26 cellular contexts compared by ENCODE assay signal in the genomic region with DNA sequence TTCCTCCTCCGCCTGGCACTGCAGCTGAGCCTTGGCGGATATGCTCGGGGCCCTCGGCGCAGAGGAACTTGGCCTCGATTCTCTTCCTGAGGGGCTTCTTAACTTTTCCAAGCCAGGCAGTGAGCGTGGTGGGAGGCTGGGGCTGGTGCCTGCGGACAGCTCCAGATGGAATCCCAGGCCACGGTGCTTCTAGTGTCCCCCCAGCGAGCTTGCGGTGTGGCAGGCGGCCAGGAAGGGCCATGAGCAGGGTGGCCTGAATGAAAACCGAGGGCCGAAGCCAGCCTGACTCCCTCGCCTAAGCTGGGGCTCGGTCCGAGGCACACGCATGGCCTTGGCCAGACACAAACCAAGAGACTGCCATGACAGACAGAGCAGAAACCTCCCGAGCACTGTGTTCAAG. TPM values are rescaled to one million over a fixed set of nuclear protein-coding genes. Genes with fewer than 3 reads are reported as not detected.
DNase-seq lines count a peak whose midpoint lies in the region; ATAC-seq and TF ChIP-seq lines count a peak whose summit lies in the region.
"Had no signal": no experiment of that assay in that cellular context is flagged by ENCODE, and none has a peak within 500 bp of the region (broad histone marks: within the 10 kb centered on the region; RNA-seq: fewer than 3 reads in every experiment).

No MANE protein-coding gene starts in this region.

- no peak overlapping the region for H3K4me3 Mint-ChIP-seq in neural crest cell
- H3K4me3 Mint-ChIP-seq: activated CD8-positive, alpha-beta memory T cell treated with anti-CD3 and anti-CD28 coated beads, Interleukin-2, amount 10 ng/mL, durations not matched to agents 7 days and 5 days; activated naive CD4-positive, alpha-beta T cell treated with anti-CD3 and anti-CD28 coated beads for 36 hours; activated T-cell treated with anti-CD3 and anti-CD28 coated beads, Interleukin-2, amount 50 U/mL, for 72 hours; CD4-positive, alpha-beta T cell; naive thymus-derived CD8-positive, alpha-beta T cell had no signal

- TF ChIP-seq CTCF in fibroblast of mammary gland (conservative IDR thresholded peaks at IDR 0.05; ENCODE audit: control insufficient read depth, insufficient read depth, low read depth, low read length) (no peak), neural crest cell (conservative IDR thresholded peaks at IDR 0.05) (no peak), uterus (IDR thresholded peaks at IDR 0.05) (no peak)

- intact Hi-C loops in uterus (cut with DNase I; ENCODE audit: low total_unique reads) = no loop called here

- no peaks in the 10 kb centered on the region for H3K27me3 Mint-ChIP-seq in neural crest cell (ENCODE audit: low read depth)
- H3K27me3 Mint-ChIP-seq: activated CD8-positive, alpha-beta memory T cell treated with anti-CD3 and anti-CD28 coated beads, Interleukin-2, amount 10 ng/mL, durations not matched to agents 7 days and 5 days; CD4-positive, alpha-beta T cell; naive thymus-derived CD8-positive, alpha-beta T cell had no signal

- no peak for ATAC-seq in HG02623 (IDR thresholded peaks at IDR 0.05; ENCODE audit: unreplicated experiment)
- no peak for ATAC-seq in HG03469 (IDR thresholded peaks at IDR 0.05; ENCODE audit: unreplicated experiment)
- ATAC-seq: activated CD8-positive, alpha-beta memory T cell treated with anti-CD3 and anti-CD28 coated beads, Interleukin-2, amount 10 ng/mL, durations not matched to agents 7 days and 5 days; naive thymus-derived CD8-positive, alpha-beta T cell; right cardiac atrium had no signal

- peaks cover 0 to 7% of the 10 kb centered on the region in 2 donors for H3K4me1 ChIP-seq in uterus
- H3K4me1 ChIP-seq: parathyroid adenoma had no signal

- no peak overlapping the region for H3K4me3 ChIP-seq in fibroblast of mammary gland (ENCODE audit: control insufficient read depth, low read depth, low read length)
- H3K4me3 ChIP-seq in uterus = no peak overlapping the region
- H3K4me3 ChIP-seq: cardiac muscle cell had no signal

- H3K4me1 Mint-ChIP-seq in neural crest cell = peaks cover 15% of the 10 kb centered on the region
- H3K4me1 Mint-ChIP-seq: activated CD8-positive, alpha-beta memory T cell treated with anti-CD3 and anti-CD28 coated beads, Interleukin-2, amount 10 ng/mL, durations not matched to agents 7 days and 5 days; naive thymus-derived CD8-positive, alpha-beta T cell had no signal

- no peaks in the 10 kb centered on the region for H3K9me3 Mint-ChIP-seq in neural crest cell
- H3K9me3 Mint-ChIP-seq: activated naive CD4-positive, alpha-beta T cell treated with anti-CD3 and anti-CD28 coated beads for 36 hours; activated T-cell treated with anti-CD3 and anti-CD28 coated beads, Interleukin-2, amount 50 U/mL, for 72 hours; CD4-positive, alpha-beta T cell; naive thymus-derived CD8-positive, alpha-beta T cell had no signal

- H3K27ac Mint-ChIP-seq in neural crest cell (ENCODE audit: unreplicated experiment) = peak overlapping the region; percentile 19
- H3K27ac Mint-ChIP-seq: activated CD8-positive, alpha-beta memory T cell treated with anti-CD3 and anti-CD28 coated beads, Interleukin-2, amount 10 ng/mL, durations not matched to agents 7 days and 5 days; activated naive CD4-positive, alpha-beta T cell treated with anti-CD3 and anti-CD28 coated beads for 36 hours; activated T-cell treated with anti-CD3 and anti-CD28 coated beads, Interleukin-2, amount 50 U/mL, for 72 hours; CD4-positive, alpha-beta T cell; naive thymus-derived CD8-positive, alpha-beta T cell had no signal

- TF ChIP-seq POLR2A in uterus (IDR thresholded peaks at IDR 0.05) = no peak

- H3K9me3 ChIP-seq in uterus = no peaks in the 10 kb centered on the region

- DNase-seq in caudate nucleus (lab: John Stamatoyannopoulos, UW) (peak in 11 of 61 donors; percentile 0 to 27 (median 6)), fibroblast of mammary gland (ENCODE audit: low read depth) (peak; percentile 23), neural crest cell (ENCODE audit: low read depth, low spot score) (no peak), uterus (peak in 1 of 2 donors; percentile 65), NCI-H526 (lab: John Stamatoyannopoulos, UW) (no peak), NCI-H1417 (lab: John Stamatoyannopoulos, UW) (no peak)
- DNase-seq: activated CD4-positive, alpha-beta T cell treated with anti-CD3 and anti-CD28 coated beads, Interleukin-2, amount 50 U/mL, for 1 hour; activated CD8-positive, alpha-beta memory T cell treated with anti-CD3 and anti-CD28 coated beads, Interleukin-2, amount 10 ng/mL, durations not matched to agents 7 days and 5 days; activated naive CD4-positive, alpha-beta T cell treated with anti-CD3 and anti-CD28 coated beads for 36 hours; activated T-cell treated with anti-CD3 and anti-CD28 coated beads, Interleukin-2, amount 50 U/mL, for 72 hours; AML-193; amniotic stem cell; CD4-positive, alpha-beta T cell; cortex of kidney; Kasumi-1; naive thymus-derived CD8-positive, alpha-beta T cell; NCI-H187 treated with DMSO at 0.1 percent for 48 hours; NK-92 treated with Interleukin-12 subunit alpha and Interleukin-12 subunit beta, amount 100 ng/mL, for 24 hours; stimulated activated CD4-positive, alpha-beta T cell treated with anti-CD3 and anti-CD28 coated beads, Interleukin-4, amount 100 ng/mL, for 1 hour; SW 1271; T-helper 9 cell had no signal

- no peaks in the 10 kb centered on the region for H3K36me3 Mint-ChIP-seq in neural crest cell (ENCODE audit: low read depth)

- no peaks in the 10 kb centered on the region for H3K36me3 ChIP-seq in uterus
- H3K36me3 ChIP-seq: cardiac muscle cell had no signal

- no peaks in the 10 kb centered on the region for H3K27me3 ChIP-seq in uterus
- H3K27me3 ChIP-seq: cardiac muscle cell had no signal

- peak overlapping the region; percentile 44 for H3K27ac ChIP-seq in caudate nucleus (ENCODE audit: low read depth, low read length)
- peak overlapping the region; percentile 68 to 78 for H3K27ac ChIP-seq in uterus
- H3K27ac ChIP-seq: cardiac muscle cell, parathyroid adenoma had no signal

RNA-seq across cellular contexts. Expression of a gene that starts 31.3 kb away (rescaled TPM):
- total RNA-seq in neural crest cell (54.3 and 58.5 TPM in 2 replicates), uterus (10 to 100 TPM in 3 of 4 donors, 1 to 10 TPM in 1; 7.4 to 52.6 (median 33.0) TPM)

RNA-seq across cellular contexts. Expression of a gene that starts 50.1 kb away (rescaled TPM):
- total RNA-seq in neural crest cell (23.9 and 25.1 TPM in 2 replicates), uterus (10 to 100 TPM; 24.3 to 92.7 (median 66.4) TPM)
